In genomic region chr1:51664412-51665240, GRCh38 we compare ENCODE assay signal across 19 cellular contexts. TPM values are rescaled to one million over a fixed set of nuclear protein-coding genes. Genes with fewer than 3 reads are reported as not detected.
DNase-seq lines count a peak whose midpoint lies in the region; ATAC-seq, FAIRE-seq and TF ChIP-seq lines count a peak whose summit lies in the region.
"Had no signal": no experiment of that assay in that cellular context is flagged by ENCODE, and none has a peak within 500 bp of the region (broad histone marks: within the 10 kb centered on the region; RNA-seq: fewer than 3 reads in every experiment).

No MANE protein-coding gene starts in this region.

- H3K27me3 ChIP-seq in neutrophil = no peaks in the 10 kb centered on the region

- no peak for ATAC-seq in GM18505 (IDR thresholded peaks at IDR 0.05; ENCODE audit: unreplicated experiment)
- no peak for ATAC-seq in GM21360 (IDR thresholded peaks at IDR 0.05; ENCODE audit: unreplicated experiment)
- ATAC-seq: activated CD4-positive, CD25-positive, alpha-beta regulatory T cell treated with anti-CD3 and anti-CD28 coated beads, Interleukin-2, amount 50 U/mL, for 24 hours; Panc1; T-cell had no signal

- no peaks in the 10 kb centered on the region for H3K36me3 ChIP-seq in neutrophil

- peaks cover 33 to 42% of the 10 kb centered on the region in 2 experiments for H3K4me1 ChIP-seq in neutrophil (ENCODE audit: control insufficient read depth in 1 of 2, insufficient read depth in 1 of 2, low read depth in 1 of 2, low read length in 1 of 2)

- DNase-seq in DMS79 treated with DMSO at 0.1 percent for 48 hours (lab: John Stamatoyannopoulos, UW) = peak; percentile 79
- peak; percentile 23 for DNase-seq in RCC 7860 (ENCODE audit: low spot score)
- peak; percentile 35 for DNase-seq in fibroblast of the aortic adventitia (ENCODE audit: low read depth)
- DNase-seq in NCI-H345 (lab: John Stamatoyannopoulos, UW) = no peak
- DNase-seq in NCI-H526 treated with DMSO at 0.1 percent for 48 hours (lab: John Stamatoyannopoulos, UW) = no peak
- DNase-seq: activated CD8-positive, alpha-beta memory T cell treated with anti-CD3 and anti-CD28 coated beads, Interleukin-2, amount 50 U/mL, for 4 hours; cerebellar nuclear complex; NCI-H146; NCI-H524; T-cell had no signal

- TF ChIP-seq CTCF in fibroblast of the aortic adventitia (IDR thresholded peaks at IDR 0.05; ENCODE audit: insufficient read depth, low read length) = no peak
- TF ChIP-seq CTCF in neutrophil (IDR thresholded peaks at IDR 0.05) = no peak

- no peaks in the 10 kb centered on the region for H3K9me3 ChIP-seq in neutrophil

- H3K27ac ChIP-seq in neutrophil = peak overlapping the region; percentile 81
- H3K27ac ChIP-seq: HL-60, KMS-11 had no signal

- no peak overlapping the region for H3K4me3 ChIP-seq in fibroblast of the aortic adventitia (ENCODE audit: low read depth, low read length)
- no peak overlapping the region for H3K4me3 ChIP-seq in neutrophil (ENCODE audit: low read depth in 1 of 2, low read length in 1 of 2)

- peak; percentile 46 for FAIRE-seq in RCC 7860 (lab: Jason Lieb, UNC)
- FAIRE-seq: D721Med, endothelial cell of umbilical vein had no signal

- no peak for TF ChIP-seq POLR2A in GM18505 (IDR thresholded peaks at IDR 0.05; ENCODE audit: borderline replicate concordance, extremely low read depth, insufficient read depth, insufficient read length)

RNA-seq across cellular contexts. Expression of gene OSBPL9, which starts 47.7 kb away (rescaled TPM):
- 24.2 and 52.7 TPM in 2 replicates for total RNA-seq in fibroblast of the aortic adventitia (ENCODE audit: low replicate concordance)

Comparison
In these comparisons a context has a peak if more than half of its experiments do, and no peak if none do; other contexts are left out.
1. DNase-seq: peak in DMS79 treated with DMSO at 0.1 percent for 48 hours (single experiment), RCC 7860 (single experiment) and fibroblast of the aortic adventitia (single experiment); none in NCI-H345 (single experiment) and NCI-H526 treated with DMSO at 0.1 percent for 48 hours (single experiment).